ENCODE assay signal across 1 cellular context in the genomic region with DNA sequence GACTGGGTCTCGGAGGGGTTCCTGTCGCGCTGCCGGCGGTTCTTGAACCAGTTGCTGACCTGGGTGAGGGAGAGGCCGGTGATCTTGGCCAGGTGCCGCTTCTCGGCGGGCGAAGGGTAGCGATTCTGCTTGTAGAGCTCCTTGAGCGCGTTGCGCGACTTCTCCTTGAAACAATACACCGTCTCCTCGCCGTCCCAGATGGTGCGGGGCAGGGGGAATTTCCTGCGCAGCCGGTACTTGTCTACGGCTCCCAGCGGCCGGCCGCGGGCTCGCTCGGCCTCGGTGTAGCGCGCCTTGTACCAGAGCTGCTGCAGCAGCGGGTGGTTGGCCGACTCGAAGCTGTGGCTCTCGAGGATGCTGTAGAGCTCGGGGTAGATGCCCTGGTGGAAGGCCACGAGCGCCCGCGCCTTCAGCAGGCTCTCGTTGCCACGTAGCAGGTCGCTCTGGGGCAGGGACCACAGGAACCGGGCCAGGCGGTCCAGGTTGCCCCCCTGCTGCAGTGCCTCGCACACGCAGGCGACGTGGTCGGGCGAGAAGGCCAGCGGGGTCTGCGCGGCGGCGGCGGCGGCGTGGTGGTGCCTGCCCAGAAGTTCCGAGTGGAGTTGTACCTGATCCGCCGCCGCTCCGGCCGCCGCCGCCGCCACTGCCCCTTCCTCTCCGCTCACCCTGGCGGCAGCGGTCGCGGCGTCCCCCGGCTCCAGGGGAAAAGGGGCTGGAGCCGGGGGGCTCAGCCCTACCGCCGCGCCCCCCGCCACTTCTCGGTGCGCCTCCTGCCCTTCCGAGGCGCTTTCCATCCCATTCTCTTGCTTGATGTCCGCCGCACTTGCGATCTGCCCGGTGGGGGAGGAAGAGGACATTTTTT.
TF ChIP-seq lines count a peak whose summit lies in the region.

No MANE protein-coding gene starts in this region.

TF ChIP-seq in A549, 52 proteins besides CTCF, POLR2A, EP300 and RAD21 (continued from another document):
- TF ChIP-seq, protein P1, sequence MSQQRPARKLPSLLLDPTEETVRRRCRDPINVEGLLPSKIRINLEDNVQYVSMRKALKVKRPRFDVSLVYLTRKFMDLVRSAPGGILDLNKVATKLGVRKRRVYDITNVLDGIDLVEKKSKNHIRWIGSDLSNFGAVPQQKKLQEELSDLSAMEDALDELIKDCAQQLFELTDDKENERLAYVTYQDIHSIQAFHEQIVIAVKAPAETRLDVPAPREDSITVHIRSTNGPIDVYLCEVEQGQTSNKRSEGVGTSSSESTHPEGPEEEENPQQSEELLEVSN (IDR thresholded peaks at IDR 0.05; ENCODE audit: borderline replicate concordance, low read depth): peak; percentile 47; the same call in 1 of the 2 replicates
